In the genomic region with DNA sequence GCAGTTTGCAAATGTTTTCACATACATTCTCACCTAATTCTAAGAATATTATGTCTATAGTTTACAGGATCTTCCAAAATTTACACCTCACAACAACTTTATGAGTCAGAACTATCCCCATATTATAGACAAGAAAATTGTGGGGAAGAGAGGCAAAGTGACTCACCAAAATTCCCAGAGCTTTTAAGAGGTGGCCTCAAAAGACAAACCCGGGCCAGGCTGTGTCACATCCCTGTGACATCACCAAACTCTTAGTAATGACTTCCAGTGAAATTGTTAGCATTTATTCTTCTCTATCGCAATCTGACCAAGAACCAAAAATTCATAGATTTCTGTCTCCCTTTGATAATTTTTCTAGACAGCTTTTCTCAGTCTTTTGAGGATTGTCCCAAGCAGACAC, we compare ENCODE assay signal across 16 cellular contexts.
DNase-seq lines count a peak whose midpoint lies in the region; ATAC-seq, FAIRE-seq and TF ChIP-seq lines count a peak whose summit lies in the region.
"Had no signal": no experiment of that assay in that cellular context is flagged by ENCODE, and none has a peak within 500 bp of the region (broad histone marks: within the 10 kb centered on the region; RNA-seq: fewer than 3 reads in every experiment).

No MANE protein-coding gene starts in this region.

- no peak overlapping the region for H3K4ac ChIP-seq in mesendoderm (ENCODE audit: low read depth, low read length)

- H3K4me1 ChIP-seq in A673 (ENCODE audit: insufficient read depth, low read length, poor library complexity, severe bottlenecking) = peaks cover 27% of the 10 kb centered on the region
- H3K4me1 ChIP-seq in mesendoderm (ENCODE audit: control insufficient read depth, low read depth, low read length) = peaks cover 7% of the 10 kb centered on the region

- no peak overlapping the region for H4K8ac ChIP-seq in mesendoderm (ENCODE audit: low read depth, low read length)

- no peak overlapping the region for H2AK5ac ChIP-seq in mesendoderm (ENCODE audit: low read length)

- H3K4me2 ChIP-seq in mesendoderm (ENCODE audit: low read length) = no peak overlapping the region

- no peak overlapping the region for H4K5ac ChIP-seq in mesendoderm (ENCODE audit: low read length)

- H3K27ac ChIP-seq in A673 (ENCODE audit: low read depth, low read length, poor library complexity, severe bottlenecking) (peak overlapping the region; percentile 83), mesendoderm (ENCODE audit: low read depth, low read length) (no peak overlapping the region)

- no peak overlapping the region for H2BK15ac ChIP-seq in mesendoderm (replicated peaks; ENCODE audit: low read depth)

- no peaks in the 10 kb centered on the region for H3K79me1 ChIP-seq in mesendoderm (ENCODE audit: low read length)

- H3K23ac ChIP-seq in mesendoderm (ENCODE audit: low read length) = no peak overlapping the region

- TF ChIP-seq POLR2A in GM12891 (IDR thresholded peaks at IDR 0.05; ENCODE audit: low read depth, low read length) = no peak

- H3K9ac ChIP-seq in mesendoderm (ENCODE audit: low read length) = no peak overlapping the region

- H3K79me2 ChIP-seq in mesendoderm (ENCODE audit: control insufficient read depth, insufficient read depth, low read length) = no peaks in the 10 kb centered on the region

- H3K36me3 ChIP-seq in A673 (ENCODE audit: insufficient read depth, low read length, poor library complexity, severe bottlenecking) = no peaks in the 10 kb centered on the region
- H3K36me3 ChIP-seq in mesendoderm (ENCODE audit: control insufficient read depth, insufficient read depth, low read length) = no peaks in the 10 kb centered on the region

- H2BK120ac ChIP-seq in mesendoderm (ENCODE audit: low read depth, low read length) = no peak overlapping the region

- WGBS in mesendoderm (ENCODE audit: extremely low coverage, insufficient coverage, low lambda C conversion rate) = no CpG with 5 or more reads among the region's 2 CpGs

- CTCF ChIA-PET in A673 (lab: Charles Lee) = no interaction called here

- TF ChIP-seq CTCF in A673 (conservative IDR thresholded peaks at IDR 0.05; ENCODE audit: low read depth, low read length) = no peak

- no peaks in the 10 kb centered on the region for H3K9me3 ChIP-seq in A673 (ENCODE audit: low read depth, low read length, poor library complexity, severe bottlenecking)

- no peak overlapping the region for H3K4me3 ChIP-seq in A673 (ENCODE audit: low read depth, low read length, poor library complexity, severe bottlenecking)
- H3K4me3 ChIP-seq in mesendoderm (ENCODE audit: low read length) = no peak overlapping the region

- BruUV-seq in A673 (replicated peaks; lab: Mats Ljungman, UMichigan) = no TSS peak

- intact Hi-C loops in A673 (cut with micrococcal nuclease; ENCODE audit: unreplicated experiment) = loop anchor here (1.0 to 5.0 kb wide), 2 partner anchors 45 to 200 kb away; no protein-coding TSS in a partner anchor

- no peak for ATAC-seq in HG02885 (IDR thresholded peaks at IDR 0.05; ENCODE audit: poor library complexity, unreplicated experiment)
- no peak for ATAC-seq in HG03097 (IDR thresholded peaks at IDR 0.05; ENCODE audit: low FRiP score, unreplicated experiment)
- ATAC-seq: activated T-helper 17 cell treated with anti-CD3 and anti-CD28 coated beads, Interleukin-2, amount 50 U/mL, for 72 hours; HepG2 had no signal

- no peak overlapping the region for H2BK5ac ChIP-seq in mesendoderm (ENCODE audit: low read length)

- H3K27me3 ChIP-seq in A673 (replicated peaks; ENCODE audit: insufficient read depth, low read depth, low read length, poor library complexity) (no peaks in the 10 kb centered on the region), mesendoderm (ENCODE audit: insufficient read depth, low read length, poor library complexity) (no peaks in the 10 kb centered on the region)

- POLR2A ChIA-PET in A673 (lab: Charles Lee; ENCODE audit: low non-redundant PET) = interaction anchor here (0.7 kb wide), 1 partner anchor 102 kb away, joined by 3 read pairs; no protein-coding TSS in a partner anchor

- no peak for FAIRE-seq in GM12891 (lab: Jason Lieb, UNC)
- FAIRE-seq: colon, HepG2 had no signal

- H3K18ac ChIP-seq in mesendoderm (ENCODE audit: low read length) = no peak overlapping the region

- H3K56ac ChIP-seq in mesendoderm (ENCODE audit: low read length) = no peak overlapping the region

- peak; percentile 79 for DNase-seq in A673 (ENCODE audit: low spot score)
- DNase-seq in NCI-H226 = peak; percentile 28
- DNase-seq in ecto neural progenitor cell (ENCODE audit: low spot score) = peak; percentile 19
- peak; percentile 42 for DNase-seq in mesendoderm
- no peak for DNase-seq in GM12891 (ENCODE audit: insufficient read length, low spot score)
- DNase-seq in COLO829 (ENCODE audit: low spot score) = no peak
- DNase-seq: AML-193, DND-41, hippocampal formation, NCI-H2081, OCI-M1 had no signal

TF ChIP-seq in GM12891, 5 proteins besides CTCF, POLR2A, EP300 and RAD21:
- TF ChIP-seq PAX5 (IDR thresholded peaks at IDR 0.05; ENCODE audit: insufficient read depth, low read length, severe bottlenecking) (no peak), POLR2AphosphoS5 (IDR thresholded peaks at IDR 0.05; ENCODE audit: low read depth, low read length) (no peak), POU2F2 (IDR thresholded peaks at IDR 0.05; ENCODE audit: low read depth, low read length) (no peak), TAF1 (IDR thresholded peaks at IDR 0.05; ENCODE audit: low read depth, low read length) (no peak), SPI1 (IDR thresholded peaks at IDR 0.05; ENCODE audit: low read depth, low read length) (no peak)

Comparison
In these comparisons a context has a peak if more than half of its experiments do, and no peak if none do; other contexts are left out.
1. DNase-seq: peak in A673 (single experiment), NCI-H226 (single experiment), ecto neural progenitor cell (single experiment) and mesendoderm (single experiment); none in GM12891 (single experiment) and COLO829 (single experiment).